ENCODE assay signal across 2 cellular contexts in the genomic region with DNA sequence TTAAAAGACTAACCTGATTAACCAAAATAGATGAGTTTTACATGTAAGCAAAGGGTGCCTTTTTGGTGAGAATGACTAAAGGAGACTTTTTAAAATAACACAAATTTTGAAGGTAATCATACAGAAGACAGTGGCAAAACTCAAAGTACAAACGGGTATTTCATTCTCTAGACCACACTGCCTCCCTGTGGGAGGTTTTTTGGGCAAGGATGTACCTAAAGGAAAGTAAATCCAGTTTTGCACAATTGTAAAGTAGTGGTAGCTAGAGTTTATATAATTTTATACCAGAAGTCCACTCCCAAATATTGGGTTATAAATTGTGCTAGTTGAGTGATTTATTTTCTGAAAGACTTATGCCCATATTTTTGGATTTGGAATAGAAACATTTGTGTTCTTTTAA.
TF ChIP-seq lines count a peak whose summit lies in the region.

No MANE protein-coding gene starts in this region.

TF ChIP-seq in A549, 52 proteins besides CTCF, POLR2A, EP300 and RAD21 (continued from another document):
- TF ChIP-seq MAFK (IDR thresholded peaks at IDR 0.05; ENCODE audit: partially characterized antibody), result no peak
- no peak for TF ChIP-seq RARB (CRISPR knock-in tag; IDR thresholded peaks at IDR 0.05)
- TF ChIP-seq ZNF302 (CRISPR knock-in tag; IDR thresholded peaks at IDR 0.05), result no peak
- no peak for TF ChIP-seq ZFP36 (IDR thresholded peaks at IDR 0.05; ENCODE audit: borderline replicate concordance, partially characterized antibody)
- no peak for TF ChIP-seq ZSCAN20 (CRISPR knock-in tag; IDR thresholded peaks at IDR 0.05)
- TF ChIP-seq SREBF2 (IDR thresholded peaks at IDR 0.05), result no peak
- TF ChIP-seq TFCP2L1 (CRISPR knock-in tag; IDR thresholded peaks at IDR 0.05), result no peak
- TF ChIP-seq NFE2L2 (conservative IDR thresholded peaks at IDR 0.05; ENCODE audit: low read length), result no peak
- no peak for TF ChIP-seq EHF (CRISPR knock-in tag; IDR thresholded peaks at IDR 0.05)
- no peak for TF ChIP-seq RFX5 (IDR thresholded peaks at IDR 0.05)
TF ChIP-seq in A549: peak in this region for 0.

TF ChIP-seq in GM23338, 12 proteins besides CTCF, POLR2A, EP300 and RAD21 (continued from another document):
- TF ChIP-seq, protein P1, sequence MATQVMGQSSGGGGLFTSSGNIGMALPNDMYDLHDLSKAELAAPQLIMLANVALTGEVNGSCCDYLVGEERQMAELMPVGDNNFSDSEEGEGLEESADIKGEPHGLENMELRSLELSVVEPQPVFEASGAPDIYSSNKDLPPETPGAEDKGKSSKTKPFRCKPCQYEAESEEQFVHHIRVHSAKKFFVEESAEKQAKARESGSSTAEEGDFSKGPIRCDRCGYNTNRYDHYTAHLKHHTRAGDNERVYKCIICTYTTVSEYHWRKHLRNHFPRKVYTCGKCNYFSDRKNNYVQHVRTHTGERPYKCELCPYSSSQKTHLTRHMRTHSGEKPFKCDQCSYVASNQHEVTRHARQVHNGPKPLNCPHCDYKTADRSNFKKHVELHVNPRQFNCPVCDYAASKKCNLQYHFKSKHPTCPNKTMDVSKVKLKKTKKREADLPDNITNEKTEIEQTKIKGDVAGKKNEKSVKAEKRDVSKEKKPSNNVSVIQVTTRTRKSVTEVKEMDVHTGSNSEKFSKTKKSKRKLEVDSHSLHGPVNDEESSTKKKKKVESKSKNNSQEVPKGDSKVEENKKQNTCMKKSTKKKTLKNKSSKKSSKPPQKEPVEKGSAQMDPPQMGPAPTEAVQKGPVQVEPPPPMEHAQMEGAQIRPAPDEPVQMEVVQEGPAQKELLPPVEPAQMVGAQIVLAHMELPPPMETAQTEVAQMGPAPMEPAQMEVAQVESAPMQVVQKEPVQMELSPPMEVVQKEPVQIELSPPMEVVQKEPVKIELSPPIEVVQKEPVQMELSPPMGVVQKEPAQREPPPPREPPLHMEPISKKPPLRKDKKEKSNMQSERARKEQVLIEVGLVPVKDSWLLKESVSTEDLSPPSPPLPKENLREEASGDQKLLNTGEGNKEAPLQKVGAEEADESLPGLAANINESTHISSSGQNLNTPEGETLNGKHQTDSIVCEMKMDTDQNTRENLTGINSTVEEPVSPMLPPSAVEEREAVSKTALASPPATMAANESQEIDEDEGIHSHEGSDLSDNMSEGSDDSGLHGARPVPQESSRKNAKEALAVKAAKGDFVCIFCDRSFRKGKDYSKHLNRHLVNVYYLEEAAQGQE (IDR thresholded peaks at IDR 0.05; ENCODE audit: unreplicated experiment), result no peak
- TF ChIP-seq EZH2phosphoT487 (IDR thresholded peaks at IDR 0.05; ENCODE audit: unreplicated experiment), result no peak
